8 cellular contexts compared by ENCODE assay signal in genomic region chr5:119070578-119070827, GRCh38. TPM values are rescaled to one million over a fixed set of nuclear protein-coding genes. Genes with fewer than 3 reads are reported as not detected.
DNase-seq lines count a peak whose midpoint lies in the region; ATAC-seq and TF ChIP-seq lines count a peak whose summit lies in the region.

No MANE protein-coding gene starts in this region.

- H3K9ac ChIP-seq in BLaER1 (peak overlapping the region; percentile 89), endodermal cell (ENCODE audit: extremely low read depth, low read length, poor library complexity, severe bottlenecking) (peak overlapping the region; percentile 65)

- peaks cover 21% of the 10 kb centered on the region for H3K4me1 Mint-ChIP-seq in endodermal cell
- peaks cover 33 to 36% of the 10 kb centered on the region in 2 donors for H3K4me1 Mint-ChIP-seq in natural killer cell treated with Interleukin-12 subunit alpha and Interleukin-12 subunit beta and Interleukin-15 and Interleukin-18, amount 100 ng/mL, for 72 hours (ENCODE audit: low read depth in 2 of 2)

- H3K9me3 Mint-ChIP-seq in endodermal cell, result no peaks in the 10 kb centered on the region
- H3K9me3 Mint-ChIP-seq in natural killer cell treated with Interleukin-12 subunit alpha and Interleukin-12 subunit beta and Interleukin-15 and Interleukin-18, amount 100 ng/mL, for 72 hours, result no peaks in the 10 kb centered on the region

- H3K36me3 ChIP-seq in BLaER1 (no peaks in the 10 kb centered on the region), endodermal cell (ENCODE audit: control insufficient read depth, insufficient read depth, low read length) (no peaks in the 10 kb centered on the region)

- H3K27me3 ChIP-seq in BLaER1 (no peaks in the 10 kb centered on the region), endodermal cell (ENCODE audit: control insufficient read depth, insufficient read depth, low read length, poor library complexity, severe bottlenecking) (no peaks in the 10 kb centered on the region)

- peaks cover 15% of the 10 kb centered on the region; the same call in 1 of the 2 replicates for H4K20me1 ChIP-seq in BLaER1

- peak overlapping the region; percentile 92 for H3K4me3 ChIP-seq in BLaER1
- peak overlapping the region; percentile 100 for H3K4me3 ChIP-seq in endodermal cell (ENCODE audit: low read length)

- peak overlapping the region; percentile 93 for H3K27ac Mint-ChIP-seq in endodermal cell
- H3K27ac Mint-ChIP-seq in natural killer cell treated with Interleukin-12 subunit alpha and Interleukin-12 subunit beta and Interleukin-15 and Interleukin-18, amount 100 ng/mL, for 72 hours, result peak overlapping the region; percentile 95 to 97

- H3K9me3 ChIP-seq in BLaER1 (no peaks in the 10 kb centered on the region), endodermal cell (ENCODE audit: control insufficient read depth, low read length) (no peaks in the 10 kb centered on the region)

- H3K27ac ChIP-seq in BLaER1, result peak overlapping the region; percentile 82
- H3K27ac ChIP-seq in RWPE1, result peak overlapping the region; percentile 91
- H3K27ac ChIP-seq in endodermal cell (ENCODE audit: low read depth, low read length), result peak overlapping the region; percentile 62

- CTCF ChIA-PET in RWPE1 (lab: Yijun Ruan, JAX), result interaction anchor here (0.6 to 1.8 kb wide), 2 partner anchors 48 to 341 kb away, joined by 3 to 6 read pairs; no protein-coding TSS in a partner anchor

- TF ChIP-seq CTCF in RWPE1 (conservative IDR thresholded peaks at IDR 0.05; ENCODE audit: low read depth), result no peak
- TF ChIP-seq CTCF in endodermal cell (conservative IDR thresholded peaks at IDR 0.05), result no peak

- WGBS in endodermal cell (ENCODE audit: insufficient coverage in 1 of 2, insufficient read length in 1 of 2), 2 experiments, result 0% methylated on average over 3 to 9 of the region's 9 CpGs

- peak; percentile 63 for ATAC-seq in GM18907 (IDR thresholded peaks at IDR 0.05; ENCODE audit: unreplicated experiment)
- peak; percentile 49 for ATAC-seq in HG03097 (IDR thresholded peaks at IDR 0.05; ENCODE audit: low FRiP score, unreplicated experiment)
- ATAC-seq in natural killer cell treated with Interleukin-12 subunit alpha and Interleukin-12 subunit beta and Interleukin-15 and Interleukin-18, amount 100 ng/mL, for 72 hours, result peak; percentile 74 to 79
- ATAC-seq in GM18519 (IDR thresholded peaks at IDR 0.05; ENCODE audit: low FRiP score, unreplicated experiment), result no peak

- peak overlapping the region; percentile 62 for H3K4me2 ChIP-seq in BLaER1

- POLR2A ChIA-PET in RWPE1 (lab: Yijun Ruan, JAX; ENCODE audit: low non-redundant PET), result interaction anchor here (0.5 to 1.3 kb wide), 4 partner anchors 29 to 627 kb away, joined by 3 to 4 read pairs (median 4); no protein-coding TSS in a partner anchor

- DNase-seq in RWPE1 (ENCODE audit: low spot score), result no peak
- DNase-seq in endodermal cell, result no peak
- no peak for DNase-seq in natural killer cell treated with Interleukin-12 subunit alpha and Interleukin-12 subunit beta and Interleukin-15 and Interleukin-18, amount 100 ng/mL, for 72 hours (ENCODE audit: low spot score)
- DNase-seq in dedifferentiated amniotic fluid mesenchymal stem cell (ENCODE audit: extremely low spot score), result no peak

- H3K4me1 ChIP-seq in BLaER1, result peaks cover 37% of the 10 kb centered on the region
- no peaks in the 10 kb centered on the region for H3K4me1 ChIP-seq in endodermal cell (ENCODE audit: control insufficient read depth, insufficient read depth, low read length)

- H3K36me3 Mint-ChIP-seq in endodermal cell (ENCODE audit: low read depth), result no peaks in the 10 kb centered on the region
- no peaks in the 10 kb centered on the region for H3K36me3 Mint-ChIP-seq in natural killer cell treated with Interleukin-12 subunit alpha and Interleukin-12 subunit beta and Interleukin-15 and Interleukin-18, amount 100 ng/mL, for 72 hours

- H3K4me3 Mint-ChIP-seq in endodermal cell, result peak overlapping the region; percentile 75
- H3K4me3 Mint-ChIP-seq in natural killer cell treated with Interleukin-12 subunit alpha and Interleukin-12 subunit beta and Interleukin-15 and Interleukin-18, amount 100 ng/mL, for 72 hours, result peak overlapping the region; percentile 98

- H3K27me3 Mint-ChIP-seq in endodermal cell (ENCODE audit: insufficient read depth), result no peaks in the 10 kb centered on the region
- no peaks in the 10 kb centered on the region for H3K27me3 Mint-ChIP-seq in natural killer cell treated with Interleukin-12 subunit alpha and Interleukin-12 subunit beta and Interleukin-15 and Interleukin-18, amount 100 ng/mL, for 72 hours

RNA-seq across cellular contexts. Expression of gene DMXL1, which starts 0.4 kb away (rescaled TPM):
- total RNA-seq in endodermal cell, result 10 to 100 TPM; 47.8 to 51.8 TPM
- polyA plus RNA-seq in endodermal cell (2013, experiment 1 of 2), result 18.4 TPM
- polyA plus RNA-seq in endodermal cell (2013, experiment 2 of 2), result 16.8 TPM
- total RNA-seq in natural killer cell treated with Interleukin-12 subunit alpha and Interleukin-12 subunit beta and Interleukin-15 and Interleukin-18, amount 100 ng/mL, for 72 hours, result 10 to 100 TPM; 41.2 to 45.3 TPM
